In genomic region chr5:82820958-82821880, GRCh38 we compare ENCODE assay signal across 9 cellular contexts.
DNase-seq lines count a peak whose midpoint lies in the region; ATAC-seq lines count a peak whose summit lies in the region.
"Had no signal": no experiment of that assay in that cellular context is flagged by ENCODE, and none has a peak within 500 bp of the region (broad histone marks: within the 10 kb centered on the region; RNA-seq: fewer than 3 reads in every experiment).

No MANE protein-coding gene starts in this region.

- peaks cover 18% of the 10 kb centered on the region for H3K4me1 ChIP-seq in ectodermal cell (ENCODE audit: control insufficient read depth, insufficient read depth, low read length)
- no peaks in the 10 kb centered on the region for H3K4me1 ChIP-seq in CD8-positive, alpha-beta memory T cell (ENCODE audit: insufficient read depth, low read length)

- H3K4me1 Mint-ChIP-seq in CD8-positive, alpha-beta memory T cell, result peaks cover 0 to 2% (median 0%) of the 10 kb centered on the region in 3 donors

- H3K27me3 ChIP-seq in ectodermal cell (ENCODE audit: control insufficient read depth, insufficient read depth, low read length, poor library complexity, severe bottlenecking), result no peaks in the 10 kb centered on the region
- H3K27me3 ChIP-seq in CD8-positive, alpha-beta memory T cell (ENCODE audit: insufficient read depth, low read length, poor library complexity, severe bottlenecking), result no peaks in the 10 kb centered on the region

- ATAC-seq in GM18508 (IDR thresholded peaks at IDR 0.05; ENCODE audit: insufficient read depth, unreplicated experiment), result peak; percentile 85
- peak; percentile 88 for ATAC-seq in GM21447 (IDR thresholded peaks at IDR 0.05; ENCODE audit: unreplicated experiment)
- ATAC-seq in HG03342 (IDR thresholded peaks at IDR 0.05; ENCODE audit: unreplicated experiment), result peak; percentile 88

- H3K27me3 Mint-ChIP-seq in CD8-positive, alpha-beta memory T cell, result peaks cover 2 to 10% of the 10 kb centered on the region in 2 donors

- H3K36me3 Mint-ChIP-seq in CD8-positive, alpha-beta memory T cell, result no peaks in the 10 kb centered on the region

- H3K27ac Mint-ChIP-seq in CD8-positive, alpha-beta memory T cell, result no peak overlapping the region

- no peak overlapping the region for H3K4me3 ChIP-seq in ectodermal cell (ENCODE audit: insufficient read depth, low read depth, low read length)
- no peak overlapping the region for H3K4me3 ChIP-seq in CD8-positive, alpha-beta memory T cell (ENCODE audit: low read length)

- no peaks in the 10 kb centered on the region for H3K9me3 ChIP-seq in ectodermal cell (ENCODE audit: control insufficient read depth, low read length)
- no peaks in the 10 kb centered on the region for H3K9me3 ChIP-seq in CD8-positive, alpha-beta memory T cell (ENCODE audit: low read length)

- no peaks in the 10 kb centered on the region for H3K36me3 ChIP-seq in ectodermal cell (ENCODE audit: control insufficient read depth, insufficient read depth, low read length)
- no peaks in the 10 kb centered on the region for H3K36me3 ChIP-seq in CD8-positive, alpha-beta memory T cell (ENCODE audit: insufficient read depth, low read length)

- CTCF ChIA-PET in CD8-positive, alpha-beta memory T cell (lab: Charles Lee), result no interaction called here

- H3K9me3 Mint-ChIP-seq in CD8-positive, alpha-beta memory T cell, result no peaks in the 10 kb centered on the region

- POLR2A ChIA-PET in CD8-positive, alpha-beta memory T cell (lab: Charles Lee), result no interaction called here

- 87 to 90% methylated on average over 9 to 10 of the region's 10 CpGs for WGBS in ectodermal cell, 2 experiments

- peak overlapping the region; percentile 89 for H3K27ac ChIP-seq in ectodermal cell (ENCODE audit: insufficient read depth, low read depth, low read length, poor library complexity, severe bottlenecking)
- H3K27ac ChIP-seq in CD8-positive, alpha-beta memory T cell (ENCODE audit: low read depth, low read length), result no peak overlapping the region

- peak overlapping the region in 1 of 7 donors; percentile 35 for H3K4me3 Mint-ChIP-seq in CD8-positive, alpha-beta memory T cell

- no peak for DNase-seq in KG1 (lab: John Stamatoyannopoulos, UW)
- no peak for DNase-seq in SIG-M5 (lab: John Stamatoyannopoulos, UW)
- no peak for DNase-seq in CD8-positive, alpha-beta memory T cell
- no peak for DNase-seq in T1000 (lab: John Stamatoyannopoulos, UW)
- DNase-seq: NCI-H345 had no signal
